ENCODE assay signal across 8 cellular contexts in genomic region chr3:156826144-156826895, GRCh38. TPM values are rescaled to one million over a fixed set of nuclear protein-coding genes. Genes with fewer than 3 reads are reported as not detected.
DNase-seq lines count a peak whose midpoint lies in the region; ATAC-seq, FAIRE-seq and TF ChIP-seq lines count a peak whose summit lies in the region.

Gene LEKR1, plus strand, starts transcription at chr3:156826353. Its CDS starts 2,977 bp downstream, at chr3:156829330.

- H3K36me3 ChIP-seq in endothelial cell of umbilical vein (ENCODE audit: control insufficient read depth in 2 of 2, extremely low read depth in 1 of 2, insufficient read depth in 2 of 2, low read length in 2 of 2), result no peaks in the 10 kb centered on the region

- DNase-seq in NOMO-1 (lab: John Stamatoyannopoulos, UW; ENCODE audit: unreplicated experiment in 2 of 2) (peak; percentile 85 to 86), endothelial cell of umbilical vein (ENCODE audit: low read depth, low spot score) (peak; percentile 89), midbrain (lab: John Stamatoyannopoulos, UW) (peak; percentile 73)
- peak; percentile 87 for DNase-seq in activated CD8-positive, alpha-beta memory T cell treated with anti-CD3 and anti-CD28 coated beads, Interleukin-2, amount 50 U/mL, for 48 hours
- DNase-seq in stimulated activated CD8-positive, alpha-beta memory T cell treated with anti-CD3 and anti-CD28 coated beads, Interleukin-15, amount 100 ng/mL, for 48 hours (ENCODE audit: low read depth in 2 of 2), result peak; percentile 64 to 66

- ATAC-seq in GM19324 (IDR thresholded peaks at IDR 0.05; ENCODE audit: low FRiP score, unreplicated experiment), result peak; percentile 96
- peak; percentile 91 for ATAC-seq in HG03457 (IDR thresholded peaks at IDR 0.05; ENCODE audit: unreplicated experiment)

- H3K4me2 ChIP-seq in endothelial cell of umbilical vein (ENCODE audit: insufficient read depth, low read length), result peak within 1 kb of the TSS; percentile 97

- H4K20me1 ChIP-seq in endothelial cell of umbilical vein (replicated peaks; ENCODE audit: control insufficient read depth, extremely low read depth, insufficient read depth, low read length), result no peaks in the 10 kb centered on the region

- H3K9ac ChIP-seq in endothelial cell of umbilical vein (replicated peaks; ENCODE audit: extremely low read depth, insufficient read depth, low read length), result peak within 1 kb of the TSS; percentile 88

- peak; percentile 84 for FAIRE-seq in endothelial cell of umbilical vein (lab: Jason Lieb, UNC)

- H3K27ac ChIP-seq in C4-2B (peak within 1 kb of the TSS; percentile 86), endothelial cell of umbilical vein (ENCODE audit: insufficient read depth, low read depth, low read length) (peak within 1 kb of the TSS; percentile 100)

- H3K79me2 ChIP-seq in endothelial cell of umbilical vein (ENCODE audit: control insufficient read depth, insufficient read depth, low read length), result peaks cover 2% of the 10 kb centered on the region

- dilution Hi-C loops in endothelial cell of umbilical vein (cut with MboI; ENCODE audit: extremely low pct_ligation_motif_present, low sequenced_read_pairs), result no loop called here

- no peaks in the 10 kb centered on the region for H3K27me3 ChIP-seq in endothelial cell of umbilical vein (ENCODE audit: control insufficient read depth in 2 of 2, insufficient read depth in 2 of 2, low read length in 2 of 2)

- TF ChIP-seq POLR2A in endothelial cell of umbilical vein (IDR thresholded peaks at IDR 0.05; ENCODE audit: low read depth, low read length), result peak; percentile 53

- peaks cover 20% of the 10 kb centered on the region for H3K4me1 ChIP-seq in endothelial cell of umbilical vein (ENCODE audit: control insufficient read depth, extremely low read depth, insufficient read depth, low read length)

- H3K9me1 ChIP-seq in endothelial cell of umbilical vein (replicated peaks; ENCODE audit: control insufficient read depth, extremely low read depth, insufficient read depth, low read length), result no peaks in the 10 kb centered on the region

- POLR2A ChIA-PET in endothelial cell of umbilical vein (lab: Charles Lee), result no interaction called here

- H3K9me3 ChIP-seq in endothelial cell of umbilical vein (replicated peaks; ENCODE audit: control insufficient read depth, insufficient read depth, low read length), result no peaks in the 10 kb centered on the region

- H2AFZ ChIP-seq in endothelial cell of umbilical vein (ENCODE audit: low read depth, low read length), result peak within 1 kb of the TSS; percentile 80

- CTCF ChIA-PET in endothelial cell of umbilical vein (lab: Charles Lee), result interaction anchor here (0.6 kb wide), 1 partner anchor 150 kb away, joined by 3 read pairs; no protein-coding TSS in a partner anchor

- TF ChIP-seq CTCF in C4-2B (conservative IDR thresholded peaks at IDR 0.05), result no peak
- TF ChIP-seq CTCF in endothelial cell of umbilical vein (IDR thresholded peaks at IDR 0.05; ENCODE audit: extremely low read depth in 1 of 2, insufficient read depth in 1 of 2, low read depth in 1 of 2, low read length in 2 of 2), result no peak

- peak within 1 kb of the TSS; percentile 45 to 90 (median 55) for H3K4me3 ChIP-seq in endothelial cell of umbilical vein (replicated peaks in 1 of 3; ENCODE audit: insufficient read depth in 1 of 3, low read depth in 1 of 3, low read length in 3 of 3)

- BruUV-seq in endothelial cell of umbilical vein (replicated peaks; lab: Mats Ljungman, UMichigan), result TSS peak; percentile 71

- intact Hi-C loops in endothelial cell of umbilical vein (cut with micrococcal nuclease), result loop anchor here (1.0 to 10.0 kb wide), 8 partner anchors 9 to 672 kb away; partner anchors contain the start of gene TIPARP

TF ChIP-seq in endothelial cell of umbilical vein, 7 proteins besides CTCF, POLR2A, EP300 and RAD21:
- TF ChIP-seq EZH2 (IDR thresholded peaks at IDR 0.05; ENCODE audit: borderline replicate concordance, low read depth, low read length, severe bottlenecking), result no peak
- TF ChIP-seq JUN (IDR thresholded peaks at IDR 0.05; ENCODE audit: borderline replicate concordance, insufficient read depth, insufficient read length, low read depth), result peak; percentile 54
- TF ChIP-seq FOS (IDR thresholded peaks at IDR 0.05; ENCODE audit: borderline replicate concordance, insufficient read depth, low read length), result peak; percentile 60
- TF ChIP-seq GATA2 (IDR thresholded peaks at IDR 0.05; ENCODE audit: insufficient read depth, insufficient read length, low read depth, low read length), result peak; percentile 48
- TF ChIP-seq POLR2AphosphoS5 (IDR thresholded peaks at IDR 0.05; ENCODE audit: insufficient read depth, low read depth, low read length), result peak; percentile 15

RNA-seq across cellular contexts. Expression of gene LEKR1, which starts in this region (rescaled TPM):
- 0.21 and 0.64 TPM in 2 replicates for total RNA-seq in endothelial cell of umbilical vein
- polyA plus RNA-seq in endothelial cell of umbilical vein, result 0.07 and 0.16 TPM in 2 replicates
- polyA plus RNA-seq in endothelial cell of umbilical vein (2011; cell fraction: cytosol; rRNA removed), result 0.10 and 0.13 TPM in 2 replicates
- polyA plus RNA-seq in endothelial cell of umbilical vein (2011; cell fraction: nucleus; rRNA removed), result 0.27 and 0.42 TPM in 2 replicates
- polyA plus RNA-seq in endothelial cell of umbilical vein (2012), result 0.13 TPM in 1 of 2 replicates, not detected in the other
- 0.51 and 1.4 TPM in 2 replicates for polyA minus RNA-seq in endothelial cell of umbilical vein
- 1.4 TPM for polyA minus RNA-seq in endothelial cell of umbilical vein (2011; cell fraction: cytosol; rRNA and poly(A)+ RNA removed)
- polyA minus RNA-seq in endothelial cell of umbilical vein (2011; cell fraction: nucleus; rRNA and poly(A)+ RNA removed), result 2.6 and 4.0 TPM in 2 replicates

Comparison
In these comparisons a context has a peak if more than half of its experiments do, and no peak if none do; other contexts are left out.
1. Peak in every context shown above with its lines: DNase-seq, ATAC-seq, H3K4me3 ChIP-seq and H3K27ac ChIP-seq.